In the genomic region with DNA sequence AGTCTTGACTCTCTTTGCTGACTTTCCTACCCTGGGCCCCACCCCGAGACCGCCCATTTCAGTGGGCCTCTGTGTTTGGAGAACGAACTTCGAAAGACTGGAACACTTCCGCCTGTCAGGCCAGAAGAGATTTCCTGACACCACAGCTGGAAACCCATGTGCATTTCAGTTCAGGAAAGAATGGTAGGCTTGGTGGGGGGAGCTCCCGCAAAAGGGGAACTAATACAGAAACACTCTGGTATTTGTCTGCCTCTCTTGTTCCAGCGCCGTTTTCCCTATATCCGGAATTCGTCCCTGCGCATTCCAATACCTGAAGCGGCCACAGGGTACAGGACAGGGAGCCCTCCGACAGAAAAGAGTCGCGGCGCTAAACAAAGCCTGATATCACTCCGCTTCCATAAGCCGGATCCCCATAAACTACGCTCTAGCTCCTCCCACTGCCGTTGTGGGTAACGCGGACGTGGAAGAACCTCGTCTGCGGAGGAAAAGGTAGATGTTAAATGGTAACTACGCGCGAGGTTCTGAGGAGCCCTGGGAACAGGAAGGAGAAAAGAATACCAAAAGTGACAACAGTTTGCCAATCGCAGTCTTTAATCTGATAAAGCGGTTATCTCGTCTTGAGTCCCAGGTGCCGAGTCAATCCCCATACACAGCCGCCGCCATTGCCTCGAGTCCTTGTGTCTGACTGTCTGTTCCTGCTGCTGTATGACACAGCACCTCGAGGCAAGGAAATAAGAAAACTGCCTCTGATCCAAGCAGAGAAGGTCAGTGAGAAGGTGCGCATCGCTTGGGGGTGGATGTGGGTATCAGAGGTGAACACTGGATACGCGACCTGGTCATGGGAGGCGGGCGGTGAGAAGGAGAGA, we compare ENCODE assay signal across 8 cellular contexts. TPM values are rescaled to one million over a fixed set of nuclear protein-coding genes. Genes with fewer than 3 reads are reported as not detected.
DNase-seq lines count a peak whose midpoint lies in the region; ATAC-seq, FAIRE-seq and TF ChIP-seq lines count a peak whose summit lies in the region.

ARMCX5 (plus strand) TSS at position 432 of the 866 bp plus-strand sequence. CDS start 2,627 bp downstream, outside the sequence.

- in situ Hi-C loops in GM13977 (cut with MboI; ENCODE audit: low pct_unique_long_range_greater_than_20kb, low sequenced_read_pairs, unreplicated experiment), result no loop called here

- no peaks in the 10 kb centered on the region for H3K9me3 Mint-ChIP-seq in T-helper 2 cell treated with Interferon-gamma antibody and Interleukin-4, amounts not matched to agents 5 μg/mL and 100 μg/mL, for 36 hours

- FAIRE-seq in D721Med (lab: Jason Lieb, UNC), result no peak

- peak within 1 kb of the TSS; percentile 98 for H3K4me3 Mint-ChIP-seq in T-helper 2 cell treated with Interferon-gamma antibody and Interleukin-4, amounts not matched to agents 5 μg/mL and 100 μg/mL, for 36 hours

- no peak for TF ChIP-seq CTCF in GM13977 (IDR thresholded peaks at IDR 0.05; ENCODE audit: extremely low read depth, insufficient read depth, missing control alignments)
- no peak for TF ChIP-seq CTCF in D721Med (IDR thresholded peaks at IDR 0.05; ENCODE audit: insufficient read depth, missing control alignments)

- H3K36me3 Mint-ChIP-seq in T-helper 2 cell treated with Interferon-gamma antibody and Interleukin-4, amounts not matched to agents 5 μg/mL and 100 μg/mL, for 36 hours (ENCODE audit: low read depth), result peaks cover 10% of the 10 kb centered on the region

- H3K27me3 Mint-ChIP-seq in T-helper 2 cell treated with Interferon-gamma antibody and Interleukin-4, amounts not matched to agents 5 μg/mL and 100 μg/mL, for 36 hours (ENCODE audit: low read depth), result no peaks in the 10 kb centered on the region

- DNase-seq in GM13977 (ENCODE audit: low spot score) (peak; percentile 16), NCI-H1694 (lab: John Stamatoyannopoulos, UW) (peak; percentile 84), astrocyte of the hippocampus (ENCODE audit: low read depth, low spot score) (peak; percentile 87), hypothalamus (lab: John Stamatoyannopoulos, UW) (peak in 49 of 51 donors; percentile 1 to 78 (median 30)), renal cortical epithelial cell (ENCODE audit: low read depth) (peak; percentile 81), D721Med (ENCODE audit: insufficient read length, low spot score) (no peak)
- peak; percentile 59 for DNase-seq in T-helper 2 cell treated with Interferon-gamma antibody and Interleukin-4, amounts not matched to agents 5 μg/mL and 100 μg/mL, for 36 hours (ENCODE audit: low spot score)

- H3K27ac Mint-ChIP-seq in T-helper 2 cell treated with Interferon-gamma antibody and Interleukin-4, amounts not matched to agents 5 μg/mL and 100 μg/mL, for 36 hours, result peak within 1 kb of the TSS; percentile 92

- ATAC-seq in HG02870 (IDR thresholded peaks at IDR 0.05; ENCODE audit: unreplicated experiment), result peak; percentile 90

- H3K4me1 Mint-ChIP-seq in T-helper 2 cell treated with Interferon-gamma antibody and Interleukin-4, amounts not matched to agents 5 μg/mL and 100 μg/mL, for 36 hours (ENCODE audit: low read depth), result peaks cover 13% of the 10 kb centered on the region

RNA-seq across cellular contexts. Expression of gene ARMCX5, which starts in this region (rescaled TPM):
- total RNA-seq in renal cortical epithelial cell, result 17.0 and 19.9 TPM in 2 replicates
